8 cellular contexts compared by ENCODE assay signal in genomic region chr4:102344955-102345794, GRCh38. TPM values are rescaled to one million over a fixed set of nuclear protein-coding genes. Genes with fewer than 3 reads are reported as not detected.
DNase-seq lines count a peak whose midpoint lies in the region; ATAC-seq lines count a peak whose summit lies in the region.

SLC39A8 (minus strand) TSS chr4:102345482; CDS start chr4:102344662, 820 bp downstream.

- H3K9me3 Mint-ChIP-seq in CD8-positive, alpha-beta memory T cell = no peaks in the 10 kb centered on the region
- H3K9me3 Mint-ChIP-seq in memory B cell = no peaks in the 10 kb centered on the region

- POLR2A ChIA-PET in CD8-positive, alpha-beta memory T cell (lab: Charles Lee) = interaction anchor here (0.9 to 1.7 kb wide), 6 partner anchors 86 to 731 kb away, joined by 3 to 6 read pairs (median 4); partner anchors contain the start of genes MANBA, NFKB1 and SLC9B2

- peak within 1 kb of the TSS; percentile 83 for H3K4me3 ChIP-seq in CD8-positive, alpha-beta memory T cell (ENCODE audit: low read length)
- H3K4me3 ChIP-seq in ectodermal cell (ENCODE audit: insufficient read depth, low read depth, low read length) = peak within 1 kb of the TSS; percentile 58

- peak; percentile 76 to 92 (median 86) for DNase-seq in CD8-positive, alpha-beta memory T cell
- DNase-seq in NK-92 (lab: John Stamatoyannopoulos, UW; ENCODE audit: unreplicated experiment) (peak; percentile 26), memory B cell (ENCODE audit: low spot score in 2 of 2) (peak; percentile 74 to 78)
- peak; percentile 61 to 70 for DNase-seq in activated CD8-positive, alpha-beta memory T cell treated with anti-CD3 and anti-CD28 coated beads for 1 hour (ENCODE audit: extremely low read depth in 1 of 2, low read depth in 1 of 2)
- DNase-seq in stimulated activated CD8-positive, alpha-beta memory T cell treated with anti-CD3 and anti-CD28 coated beads, Interleukin-12 subunit alpha, Interleukin-12 subunit beta, amount 100 ng/mL, for 1 hour (ENCODE audit: low read depth) = peak; percentile 69

- H3K36me3 ChIP-seq in CD8-positive, alpha-beta memory T cell (ENCODE audit: insufficient read depth, low read length) = no peaks in the 10 kb centered on the region
- H3K36me3 ChIP-seq in ectodermal cell (ENCODE audit: control insufficient read depth, insufficient read depth, low read length) = no peaks in the 10 kb centered on the region

- CTCF ChIA-PET in CD8-positive, alpha-beta memory T cell (lab: Charles Lee) = interaction anchor here (1.0 to 1.8 kb wide), 8 partner anchors 12 to 266 kb away, joined by 3 to 5 read pairs (median 4); partner anchors contain the start of gene NFKB1

- H3K4me3 Mint-ChIP-seq in CD8-positive, alpha-beta memory T cell = peak within 1 kb of the TSS; percentile 90 to 95 (median 91)
- H3K4me3 Mint-ChIP-seq in memory B cell = peak within 1 kb of the TSS; percentile 88

- H3K27me3 ChIP-seq in CD8-positive, alpha-beta memory T cell (ENCODE audit: insufficient read depth, low read length, poor library complexity, severe bottlenecking) = no peaks in the 10 kb centered on the region
- peaks cover 32% of the 10 kb centered on the region for H3K27me3 ChIP-seq in ectodermal cell (ENCODE audit: control insufficient read depth, insufficient read depth, low read length, poor library complexity, severe bottlenecking)

- no peaks in the 10 kb centered on the region for H3K27me3 Mint-ChIP-seq in CD8-positive, alpha-beta memory T cell
- H3K27me3 Mint-ChIP-seq in memory B cell = no peaks in the 10 kb centered on the region

- no peaks in the 10 kb centered on the region for H3K9me3 ChIP-seq in CD8-positive, alpha-beta memory T cell (ENCODE audit: low read length)
- H3K9me3 ChIP-seq in ectodermal cell (ENCODE audit: control insufficient read depth, low read length) = no peaks in the 10 kb centered on the region

- 0 to 1% methylated on average over 54 of the region's 54 CpGs for WGBS in ectodermal cell, 2 experiments

- H3K4me1 ChIP-seq in CD8-positive, alpha-beta memory T cell (ENCODE audit: insufficient read depth, low read length) = peaks cover 42% of the 10 kb centered on the region
- H3K4me1 ChIP-seq in ectodermal cell (ENCODE audit: control insufficient read depth, insufficient read depth, low read length) = peaks cover 5% of the 10 kb centered on the region

- peaks cover 0 to 12% (median 0%) of the 10 kb centered on the region in 3 donors for H3K36me3 Mint-ChIP-seq in CD8-positive, alpha-beta memory T cell
- H3K36me3 Mint-ChIP-seq in memory B cell = no peaks in the 10 kb centered on the region

- H3K27ac Mint-ChIP-seq in CD8-positive, alpha-beta memory T cell = peak within 1 kb of the TSS; percentile 92 to 99 (median 96)
- H3K27ac Mint-ChIP-seq in memory B cell = peak within 1 kb of the TSS; percentile 89

- H3K27ac ChIP-seq in CD8-positive, alpha-beta memory T cell (ENCODE audit: low read depth, low read length) = peak within 1 kb of the TSS; percentile 93
- H3K27ac ChIP-seq in ectodermal cell (ENCODE audit: insufficient read depth, low read depth, low read length, poor library complexity, severe bottlenecking) = no peak within 1 kb of the TSS

- H3K4me1 Mint-ChIP-seq in CD8-positive, alpha-beta memory T cell = peaks cover 34 to 51% (median 50%) of the 10 kb centered on the region in 3 donors
- peaks cover 12% of the 10 kb centered on the region for H3K4me1 Mint-ChIP-seq in memory B cell

- peak; percentile 80 for ATAC-seq in GM19452 (IDR thresholded peaks at IDR 0.05; ENCODE audit: unreplicated experiment)
- ATAC-seq in HG03571 (IDR thresholded peaks at IDR 0.05; ENCODE audit: unreplicated experiment) = peak; percentile 80
- ATAC-seq in memory B cell (ENCODE audit: low read depth) = peak; percentile 86

RNA-seq across cellular contexts. Expression of gene SLC39A8, which starts in this region (rescaled TPM):
- total RNA-seq in CD8-positive, alpha-beta memory T cell = 10 to 100 TPM; 82.0 to 84.2 TPM
- 43.5 TPM for polyA plus RNA-seq in CD8-positive, alpha-beta memory T cell
- 19.1 TPM for polyA plus RNA-seq in ectodermal cell (2013, experiment 1 of 4)
- polyA plus RNA-seq in ectodermal cell (2013, experiment 2 of 4) = 14.5 TPM
- 13.7 TPM for polyA plus RNA-seq in ectodermal cell (2013, experiment 3 of 4)
- 13.3 TPM for polyA plus RNA-seq in ectodermal cell (2013, experiment 4 of 4)

Comparison
In these comparisons a context has a peak if more than half of its experiments do, and no peak if none do; other contexts are left out.
1. DNase-seq: peak in every context shown above with its lines; median percentile 86 in CD8-positive, alpha-beta memory T cell; 76 in memory B cell; 69 in stimulated activated CD8-positive, alpha-beta memory T cell treated with anti-CD3 and anti-CD28 coated beads, Interleukin-12 subunit alpha, Interleukin-12 subunit beta, amount 100 ng/mL, for 1 hour; 66 in activated CD8-positive, alpha-beta memory T cell treated with anti-CD3 and anti-CD28 coated beads for 1 hour; 26 in NK-92.